ENCODE assay signal across 21 cellular contexts in genomic region chr17:41822216-41823140, GRCh38. TPM values are rescaled to one million over a fixed set of nuclear protein-coding genes. Genes with fewer than 3 reads are reported as not detected.
DNase-seq lines count a peak whose midpoint lies in the region; ATAC-seq, FAIRE-seq and TF ChIP-seq lines count a peak whose summit lies in the region.
"Had no signal": no experiment of that assay in that cellular context is flagged by ENCODE, and none has a peak within 500 bp of the region (broad histone marks: within the 10 kb centered on the region; RNA-seq: fewer than 3 reads in every experiment).

No MANE protein-coding gene starts in this region.

- H3K27ac Mint-ChIP-seq in activated T-helper 1 cell treated with anti-CD3 and anti-CD28 coated beads, Interleukin-12 subunit alpha, Interleukin-12 subunit beta, Interleukin-2, Interleukin-4 antibody, amounts not matched to agents 30 ng/mL and 10 ng/mL and 1 ng/mL, durations not matched to agents 14 hours and 24 hours and 36 hours = peak overlapping the region; percentile 11
- H3K27ac Mint-ChIP-seq: CD4-positive, CD25-positive, alpha-beta regulatory T cell had no signal

- ATAC-seq in HepG2 (peak; percentile 8), right lobe of liver (no peak), HG03175 (IDR thresholded peaks at IDR 0.05; ENCODE audit: unreplicated experiment) (no peak), GM19395 (IDR thresholded peaks at IDR 0.05; ENCODE audit: unreplicated experiment) (no peak)

- intact Hi-C loops in HepG2 (cut with micrococcal nuclease; ENCODE audit: unreplicated experiment) = no loop called here
- intact Hi-C loops in right lobe of liver (cut with DNase I) = no loop called here
- intact Hi-C loops in activated T-helper 1 cell treated with anti-CD3 and anti-CD28 coated beads, Interleukin-12 subunit alpha, Interleukin-12 subunit beta, Interleukin-2, Interleukin-4 antibody, amounts not matched to agents 30 ng/mL and 10 ng/mL and 1 ng/mL, durations not matched to agents 14 hours and 24 hours and 36 hours (cut with micrococcal nuclease) = no loop called here

- TSS peak; percentile 73 for BruUV-seq in HepG2 (replicated peaks; lab: Mats Ljungman, UMichigan)

- in situ Hi-C loops in HepG2 (cut with HindIII; ENCODE audit: extremely low pct_ligation_motif_present, low pct_unique_long_range_greater_than_20kb) = no loop called here

- H3K36me3 ChIP-seq in HepG2 (replicated peaks in 1 of 2; ENCODE audit: control insufficient read depth in 1 of 2, insufficient read depth in 2 of 2, low read length in 2 of 2) (peaks cover 28 to 55% of the 10 kb centered on the region in 2 experiments), right lobe of liver (peaks cover 0 to 14% (median under 1%) of the 10 kb centered on the region in 4 donors), mesodermal cell (ENCODE audit: control insufficient read depth, insufficient read depth, low read length) (peaks cover 71% of the 10 kb centered on the region)

- no peak overlapping the region for H2AFZ ChIP-seq in HepG2 (ENCODE audit: low read length)

- H3K9me3 Mint-ChIP-seq in activated T-helper 1 cell treated with anti-CD3 and anti-CD28 coated beads, Interleukin-12 subunit alpha, Interleukin-12 subunit beta, Interleukin-2, Interleukin-4 antibody, amounts not matched to agents 30 ng/mL and 10 ng/mL and 1 ng/mL, durations not matched to agents 14 hours and 24 hours and 36 hours = no peaks in the 10 kb centered on the region
- H3K9me3 Mint-ChIP-seq: CD4-positive, CD25-positive, alpha-beta regulatory T cell had no signal

- H3K4me1 ChIP-seq in HepG2 (ENCODE audit: insufficient read depth, low read length) (peaks cover 37% of the 10 kb centered on the region), right lobe of liver (no peaks in the 10 kb centered on the region), mesodermal cell (ENCODE audit: control insufficient read depth, insufficient read depth, low read length, poor library complexity, severe bottlenecking) (no peaks in the 10 kb centered on the region)
- H3K4me1 ChIP-seq: A549 had no signal

- POLR2A ChIA-PET in HepG2 (lab: Yijun Ruan, JAX) = interaction anchor here (1.0 to 1.8 kb wide), 6 partner anchors 8 to 137 kb away, joined by 3 to 10 read pairs (median 6); partner anchors contain the start of genes FKBP10 and P3H4

- CTCF ChIA-PET in HepG2 (lab: Yijun Ruan, JAX; ENCODE audit: low intra/inter-chr PET ratio, low total read pairs) = no interaction called here

- H3K4me3 Mint-ChIP-seq in activated T-helper 1 cell treated with anti-CD3 and anti-CD28 coated beads, Interleukin-12 subunit alpha, Interleukin-12 subunit beta, Interleukin-2, Interleukin-4 antibody, amounts not matched to agents 30 ng/mL and 10 ng/mL and 1 ng/mL, durations not matched to agents 14 hours and 24 hours and 36 hours = no peak overlapping the region
- H3K4me3 Mint-ChIP-seq: CD4-positive, CD25-positive, alpha-beta regulatory T cell had no signal

- H3K79me2 ChIP-seq in HepG2 (ENCODE audit: insufficient read depth, low read length) = peaks cover 2% of the 10 kb centered on the region

- DNase-seq in HepG2 (ENCODE audit: low spot score) = no peak
- no peak for DNase-seq in right lobe of liver
- DNase-seq in activated T-helper 1 cell treated with anti-CD3 and anti-CD28 coated beads, Interleukin-12 subunit alpha, Interleukin-12 subunit beta, Interleukin-2, Interleukin-4 antibody, amounts not matched to agents 30 ng/mL and 10 ng/mL and 1 ng/mL, durations not matched to agents 14 hours and 24 hours and 36 hours (ENCODE audit: low spot score) = no peak
- no peak for DNase-seq in NCI-H446 treated with DMSO at 0.1 percent for 48 hours (lab: John Stamatoyannopoulos, UW)
- DNase-seq in NCI-H69 (lab: John Stamatoyannopoulos, UW) = no peak
- DNase-seq: AML-193; Calu3; CD4-positive, CD25-positive, alpha-beta regulatory T cell; MM.1S; NCI-H1105; NCI-H187; NCI-H2171; NCI-H510A; RPMI8226 had no signal

- H4K20me1 ChIP-seq in HepG2 (ENCODE audit: insufficient read depth, low read length) = peaks cover 9% of the 10 kb centered on the region; the same call in 1 of the 2 replicates

- H3K36me3 Mint-ChIP-seq in activated T-helper 1 cell treated with anti-CD3 and anti-CD28 coated beads, Interleukin-12 subunit alpha, Interleukin-12 subunit beta, Interleukin-2, Interleukin-4 antibody, amounts not matched to agents 30 ng/mL and 10 ng/mL and 1 ng/mL, durations not matched to agents 14 hours and 24 hours and 36 hours (ENCODE audit: low read depth) = peaks cover 2% of the 10 kb centered on the region
- H3K36me3 Mint-ChIP-seq: CD4-positive, CD25-positive, alpha-beta regulatory T cell had no signal

- TF ChIP-seq CTCF in HepG2 (CRISPR knock-in tag; IDR thresholded peaks at IDR 0.05) = no peak
- TF ChIP-seq CTCF in right lobe of liver (IDR thresholded peaks at IDR 0.05) = no peak

- FAIRE-seq in HepG2 (lab: Jason Lieb, UNC) = no peak
- FAIRE-seq: A549, GM12892 had no signal

- H3K4me3 ChIP-seq in HepG2 (replicated peaks in 1 of 3; ENCODE audit: insufficient read depth in 1 of 3, low read depth in 2 of 3, low read length in 3 of 3) (no peak overlapping the region), right lobe of liver (no peak overlapping the region), mesodermal cell (ENCODE audit: extremely low read depth, insufficient read depth, low read length, poor library complexity, severe bottlenecking) (no peak overlapping the region)
- H3K4me3 ChIP-seq: A549 had no signal

- H3K4me1 Mint-ChIP-seq in activated T-helper 1 cell treated with anti-CD3 and anti-CD28 coated beads, Interleukin-12 subunit alpha, Interleukin-12 subunit beta, Interleukin-2, Interleukin-4 antibody, amounts not matched to agents 30 ng/mL and 10 ng/mL and 1 ng/mL, durations not matched to agents 14 hours and 24 hours and 36 hours (ENCODE audit: low read depth) = no peaks in the 10 kb centered on the region
- H3K4me1 Mint-ChIP-seq: CD4-positive, CD25-positive, alpha-beta regulatory T cell had no signal

- no peak for TF ChIP-seq EP300 in HepG2 (IDR thresholded peaks at IDR 0.05; ENCODE audit: low read depth in 2 of 2, low read length in 2 of 2)
- TF ChIP-seq EP300 in HepG2 (CRISPR knock-in tag; IDR thresholded peaks at IDR 0.05; ENCODE audit: borderline replicate concordance) = no peak

- H3K27me3 ChIP-seq in HepG2 (ENCODE audit: control insufficient read depth in 1 of 2, insufficient read depth in 2 of 2, low read length in 2 of 2) = no peaks in the 10 kb centered on the region
- no peaks in the 10 kb centered on the region for H3K27me3 ChIP-seq in right lobe of liver

- no peaks in the 10 kb centered on the region for H3K27me3 Mint-ChIP-seq in activated T-helper 1 cell treated with anti-CD3 and anti-CD28 coated beads, Interleukin-12 subunit alpha, Interleukin-12 subunit beta, Interleukin-2, Interleukin-4 antibody, amounts not matched to agents 30 ng/mL and 10 ng/mL and 1 ng/mL, durations not matched to agents 14 hours and 24 hours and 36 hours (ENCODE audit: insufficient read depth)
- H3K27me3 Mint-ChIP-seq: CD4-positive, CD25-positive, alpha-beta regulatory T cell had no signal

- H3K4me2 ChIP-seq in HepG2 (ENCODE audit: low read depth, low read length) = no peak overlapping the region
- H3K4me2 ChIP-seq: A549 had no signal

- 95% methylated on average over 12 of the region's 12 CpGs for WGBS in HepG2 (ENCODE audit: low lambda C conversion rate)
- 67% methylated on average over 1 of the region's 12 CpGs for WGBS in right lobe of liver (ENCODE audit: insufficient coverage, low coverage, low lambda C conversion rate, missing lambda C conversion rate)
- WGBS in mesodermal cell (ENCODE audit: insufficient coverage in 2 of 2), 2 experiments = 94 to 98% methylated on average over 10 to 12 of the region's 12 CpGs

- H3K27ac ChIP-seq in HepG2 (ENCODE audit: extremely low read length, insufficient read depth, low read length) (no peak overlapping the region), right lobe of liver (no peak overlapping the region), mesodermal cell (ENCODE audit: low read depth, low read length, severe bottlenecking) (peak overlapping the region; percentile 29)
- H3K27ac ChIP-seq: A549 had no signal

- no peak for TF ChIP-seq RAD21 in HepG2 (CRISPR knock-in tag; IDR thresholded peaks at IDR 0.05)

- H3K9ac ChIP-seq in HepG2 (ENCODE audit: insufficient read depth, low read depth, low read length) = no peak overlapping the region

- H3K9me3 ChIP-seq in HepG2 (ENCODE audit: low read length) (no peaks in the 10 kb centered on the region), right lobe of liver (no peaks in the 10 kb centered on the region), mesodermal cell (ENCODE audit: control insufficient read depth, low read length) (no peaks in the 10 kb centered on the region)
- H3K9me3 ChIP-seq: A549 had no signal

- TF ChIP-seq POLR2A in HepG2 (IDR thresholded peaks at IDR 0.05; ENCODE audit: insufficient read depth in 1 of 2, low read depth in 2 of 2, low read length in 2 of 2) = no peak; a peak in 2 of 4 replicates
- no peak for TF ChIP-seq POLR2A in right lobe of liver (IDR thresholded peaks at IDR 0.05)

RNA-seq across cellular contexts. Expression of gene FKBP10, which starts 9.7 kb away (rescaled TPM):
- total RNA-seq in HepG2 (2016; rRNA removed; fragmentation: Illumina TruSeq; extraction: Trizol) (46.5 and 149 TPM in 2 replicates), right lobe of liver (1 to 10 TPM; 2.4 to 5.1 (median 4.0) TPM)
- total RNA-seq in HepG2 (2016; cell fraction: cytosol; rRNA removed; fragmentation: Illumina TruSeq; extraction: Trizol; ENCODE audit: low read depth) = 31.7 and 32.8 TPM in 2 replicates
- total RNA-seq in HepG2 (2016; cell fraction: insoluble cytoplasmic fraction; rRNA removed; fragmentation: Illumina TruSeq; extraction: Trizol) = 37.6 and 157 TPM in 2 replicates
- 42.3 and 48.1 TPM in 2 replicates for total RNA-seq in HepG2 (2016; cell fraction: membrane; rRNA removed; fragmentation: Illumina TruSeq; extraction: Trizol)
- 148 and 181 TPM in 2 replicates for total RNA-seq in HepG2 (2016; cell fraction: nucleus; rRNA removed; fragmentation: Illumina TruSeq; extraction: Trizol)
- 543 and 573 TPM in 2 replicates for polyA plus RNA-seq in HepG2 (2011; rRNA removed)
- polyA plus RNA-seq in HepG2 (2011; cell fraction: cytosol; rRNA removed) = 288 and 579 TPM in 2 replicates
- polyA plus RNA-seq in HepG2 (2011; cell fraction: nucleus; rRNA removed) = 3,059 and 4,867 TPM in 2 replicates
- polyA plus RNA-seq in HepG2 (2012) = 224 and 292 TPM in 2 replicates
- polyA plus RNA-seq in HepG2 (2016; cell fraction: cytosol; fragmentation: Illumina TruSeq; extraction: Trizol; ENCODE audit: low read depth) = 18.4 and 19.7 TPM in 2 replicates
- polyA plus RNA-seq in HepG2 (2016; cell fraction: insoluble cytoplasmic fraction; fragmentation: Illumina TruSeq; extraction: Trizol; ENCODE audit: low read depth) = 46.0 and 56.5 TPM in 2 replicates
- 32.1 and 36.5 TPM in 2 replicates for polyA plus RNA-seq in HepG2 (2016; cell fraction: membrane; fragmentation: Illumina TruSeq; extraction: Trizol; ENCODE audit: low read depth)
- 597 and 623 TPM in 2 replicates for polyA plus RNA-seq in HepG2 (2016; cell fraction: nucleus; fragmentation: Illumina TruSeq; extraction: Trizol; ENCODE audit: insufficient read depth, low read depth)
- polyA minus RNA-seq in HepG2 (2011; rRNA and poly(A)+ RNA removed; ENCODE audit: low replicate concordance) = 133 and 613 TPM in 2 replicates
- 159 and 170 TPM in 2 replicates for polyA minus RNA-seq in HepG2 (2011; cell fraction: cytosol; rRNA and poly(A)+ RNA removed)
- polyA minus RNA-seq in HepG2 (2011; cell fraction: nucleus; rRNA and poly(A)+ RNA removed) = 231 and 275 TPM in 2 replicates
- 0.62 and 1.1 TPM in 2 replicates for total RNA-seq in activated T-helper 1 cell treated with anti-CD3 and anti-CD28 coated beads, Interleukin-12 subunit alpha, Interleukin-12 subunit beta, Interleukin-2, Interleukin-4 antibody, amounts not matched to agents 30 ng/mL and 10 ng/mL and 1 ng/mL, durations not matched to agents 14 hours and 24 hours and 36 hours
- polyA plus RNA-seq in mesodermal cell (2013, experiment 1 of 2) = 380 TPM
- 318 TPM for polyA plus RNA-seq in mesodermal cell (2013, experiment 2 of 2)
- total RNA-seq: CD4-positive, CD25-positive, alpha-beta regulatory T cell had no signal

RNA-seq across cellular contexts. Expression of gene P3H4, which starts 10.7 kb away (rescaled TPM):
- total RNA-seq in HepG2 (2016; rRNA removed; fragmentation: Illumina TruSeq; extraction: Trizol) (13.5 and 37.1 TPM in 2 replicates), right lobe of liver (1 to 10 TPM; 1.8 to 3.8 (median 2.8) TPM)
- total RNA-seq in HepG2 (2016; cell fraction: cytosol; rRNA removed; fragmentation: Illumina TruSeq; extraction: Trizol; ENCODE audit: low read depth) = 12.6 and 14.5 TPM in 2 replicates
- 12.2 and 37.7 TPM in 2 replicates for total RNA-seq in HepG2 (2016; cell fraction: insoluble cytoplasmic fraction; rRNA removed; fragmentation: Illumina TruSeq; extraction: Trizol)
- total RNA-seq in HepG2 (2016; cell fraction: membrane; rRNA removed; fragmentation: Illumina TruSeq; extraction: Trizol) = 17.3 and 17.5 TPM in 2 replicates
- total RNA-seq in HepG2 (2016; cell fraction: nucleus; rRNA removed; fragmentation: Illumina TruSeq; extraction: Trizol) = 28.1 and 32.5 TPM in 2 replicates
- 50.6 and 54.9 TPM in 2 replicates for polyA plus RNA-seq in HepG2 (2011; rRNA removed)
- polyA plus RNA-seq in HepG2 (2011; cell fraction: cytosol; rRNA removed) = 37.2 and 55.7 TPM in 2 replicates
- polyA plus RNA-seq in HepG2 (2011; cell fraction: nucleus; rRNA removed) = 33.0 and 36.4 TPM in 2 replicates
- polyA plus RNA-seq in HepG2 (2012) = 22.4 and 34.3 TPM in 2 replicates
- 4.6 and 5.5 TPM in 2 replicates for polyA plus RNA-seq in HepG2 (2016; cell fraction: cytosol; fragmentation: Illumina TruSeq; extraction: Trizol; ENCODE audit: low read depth)
- polyA plus RNA-seq in HepG2 (2016; cell fraction: insoluble cytoplasmic fraction; fragmentation: Illumina TruSeq; extraction: Trizol; ENCODE audit: low read depth) = 14.8 and 17.0 TPM in 2 replicates
- 9.6 and 11.3 TPM in 2 replicates for polyA plus RNA-seq in HepG2 (2016; cell fraction: membrane; fragmentation: Illumina TruSeq; extraction: Trizol; ENCODE audit: low read depth)
- polyA plus RNA-seq in HepG2 (2016; cell fraction: nucleus; fragmentation: Illumina TruSeq; extraction: Trizol; ENCODE audit: insufficient read depth, low read depth) = 63.5 and 69.5 TPM in 2 replicates
- 44.3 and 65.0 TPM in 2 replicates for polyA minus RNA-seq in HepG2 (2011; rRNA and poly(A)+ RNA removed; ENCODE audit: low replicate concordance)
- polyA minus RNA-seq in HepG2 (2011; cell fraction: cytosol; rRNA and poly(A)+ RNA removed) = 22.5 and 26.8 TPM in 2 replicates
- 21.6 and 23.9 TPM in 2 replicates for polyA minus RNA-seq in HepG2 (2011; cell fraction: nucleus; rRNA and poly(A)+ RNA removed)
- total RNA-seq in activated T-helper 1 cell treated with anti-CD3 and anti-CD28 coated beads, Interleukin-12 subunit alpha, Interleukin-12 subunit beta, Interleukin-2, Interleukin-4 antibody, amounts not matched to agents 30 ng/mL and 10 ng/mL and 1 ng/mL, durations not matched to agents 14 hours and 24 hours and 36 hours = 4.1 and 5.0 TPM in 2 replicates
- polyA plus RNA-seq in mesodermal cell (2013, experiment 1 of 2) = 51.8 TPM
- 41.0 TPM for polyA plus RNA-seq in mesodermal cell (2013, experiment 2 of 2)

RNA-seq across cellular contexts. Expression of gene NT5C3B, which starts 13.6 kb away (rescaled TPM):
- 92.1 and 104 TPM in 2 replicates for total RNA-seq in HepG2 (2016; rRNA removed; fragmentation: Illumina TruSeq; extraction: Trizol)
- total RNA-seq in HepG2 (2016; cell fraction: cytosol; rRNA removed; fragmentation: Illumina TruSeq; extraction: Trizol; ENCODE audit: low read depth) = 128 and 164 TPM in 2 replicates
- 87.1 and 106 TPM in 2 replicates for total RNA-seq in HepG2 (2016; cell fraction: insoluble cytoplasmic fraction; rRNA removed; fragmentation: Illumina TruSeq; extraction: Trizol)
- total RNA-seq in HepG2 (2016; cell fraction: membrane; rRNA removed; fragmentation: Illumina TruSeq; extraction: Trizol) = 198 and 220 TPM in 2 replicates
- total RNA-seq in HepG2 (2016; cell fraction: nucleus; rRNA removed; fragmentation: Illumina TruSeq; extraction: Trizol) = 52.2 and 64.7 TPM in 2 replicates
- polyA plus RNA-seq in HepG2 (2011; rRNA removed) = 119 and 126 TPM in 2 replicates
- 116 and 145 TPM in 2 replicates for polyA plus RNA-seq in HepG2 (2011; cell fraction: cytosol; rRNA removed)
- polyA plus RNA-seq in HepG2 (2011; cell fraction: nucleus; rRNA removed) = 119 TPM in 2 replicates
- 77.4 and 82.6 TPM in 2 replicates for polyA plus RNA-seq in HepG2 (2012)
- 148 and 199 TPM in 2 replicates for polyA plus RNA-seq in HepG2 (2016; cell fraction: cytosol; fragmentation: Illumina TruSeq; extraction: Trizol; ENCODE audit: low read depth)
- 108 and 113 TPM in 2 replicates for polyA plus RNA-seq in HepG2 (2016; cell fraction: insoluble cytoplasmic fraction; fragmentation: Illumina TruSeq; extraction: Trizol; ENCODE audit: low read depth)
- polyA plus RNA-seq in HepG2 (2016; cell fraction: membrane; fragmentation: Illumina TruSeq; extraction: Trizol; ENCODE audit: low read depth) = 207 and 224 TPM in 2 replicates
- polyA plus RNA-seq in HepG2 (2016; cell fraction: nucleus; fragmentation: Illumina TruSeq; extraction: Trizol; ENCODE audit: insufficient read depth, low read depth) = 109 and 119 TPM in 2 replicates
- polyA minus RNA-seq in HepG2 (2011; rRNA and poly(A)+ RNA removed; ENCODE audit: low replicate concordance) = 36.5 and 43.6 TPM in 2 replicates
- polyA minus RNA-seq in HepG2 (2011; cell fraction: cytosol; rRNA and poly(A)+ RNA removed) = 32.3 and 34.1 TPM in 2 replicates
- polyA minus RNA-seq in HepG2 (2011; cell fraction: nucleus; rRNA and poly(A)+ RNA removed) = 48.5 and 53.7 TPM in 2 replicates
- 10 to 100 TPM; 19.9 to 30.7 (median 23.1) TPM for total RNA-seq in right lobe of liver
- total RNA-seq in activated T-helper 1 cell treated with anti-CD3 and anti-CD28 coated beads, Interleukin-12 subunit alpha, Interleukin-12 subunit beta, Interleukin-2, Interleukin-4 antibody, amounts not matched to agents 30 ng/mL and 10 ng/mL and 1 ng/mL, durations not matched to agents 14 hours and 24 hours and 36 hours = 40.8 and 44.5 TPM in 2 replicates
- polyA plus RNA-seq in mesodermal cell (2013, experiment 1 of 2) = 72.1 TPM
- polyA plus RNA-seq in mesodermal cell (2013, experiment 2 of 2) = 61.6 TPM

RNA-seq across cellular contexts. Expression of gene KLHL10, which starts 15.1 kb away (rescaled TPM):
- total RNA-seq in HepG2 (2016; rRNA removed; fragmentation: Illumina TruSeq; extraction: Trizol) (0.04 TPM in 1 of 2 replicates, not detected in the other), right lobe of liver (not detected)
- total RNA-seq in HepG2 (2016; cell fraction: cytosol; rRNA removed; fragmentation: Illumina TruSeq; extraction: Trizol; ENCODE audit: low read depth) = 0.09 TPM in 1 of 2 replicates, not detected in the other
- 0.04 and 0.09 TPM in 2 replicates for total RNA-seq in HepG2 (2016; cell fraction: insoluble cytoplasmic fraction; rRNA removed; fragmentation: Illumina TruSeq; extraction: Trizol)
- not detected in 2 replicates for total RNA-seq in HepG2 (2016; cell fraction: membrane; rRNA removed; fragmentation: Illumina TruSeq; extraction: Trizol)
- not detected in 2 replicates for total RNA-seq in HepG2 (2016; cell fraction: nucleus; rRNA removed; fragmentation: Illumina TruSeq; extraction: Trizol)
- 0.05 and 0.08 TPM in 2 replicates for polyA plus RNA-seq in HepG2 (2011; rRNA removed)
- polyA plus RNA-seq in HepG2 (2011; cell fraction: cytosol; rRNA removed) = 0.03 TPM in 1 of 2 replicates, not detected in the other
- polyA plus RNA-seq in HepG2 (2011; cell fraction: nucleus; rRNA removed) = 0.05 and 0.13 TPM in 2 replicates
- polyA plus RNA-seq in HepG2 (2012) = not detected in 2 replicates
- polyA plus RNA-seq in HepG2 (2016; cell fraction: cytosol; fragmentation: Illumina TruSeq; extraction: Trizol; ENCODE audit: low read depth) = not detected in 2 replicates
- not detected in 2 replicates for polyA plus RNA-seq in HepG2 (2016; cell fraction: insoluble cytoplasmic fraction; fragmentation: Illumina TruSeq; extraction: Trizol; ENCODE audit: low read depth)
- polyA plus RNA-seq in HepG2 (2016; cell fraction: membrane; fragmentation: Illumina TruSeq; extraction: Trizol; ENCODE audit: low read depth) = not detected in 2 replicates
- polyA plus RNA-seq in HepG2 (2016; cell fraction: nucleus; fragmentation: Illumina TruSeq; extraction: Trizol; ENCODE audit: insufficient read depth, low read depth) = not detected in 2 replicates
- polyA minus RNA-seq in HepG2 (2011; rRNA and poly(A)+ RNA removed; ENCODE audit: low replicate concordance) = 0.12 TPM in 1 of 2 replicates, not detected in the other
- polyA minus RNA-seq in HepG2 (2011; cell fraction: cytosol; rRNA and poly(A)+ RNA removed) = not detected in 2 replicates
- not detected in 2 replicates for polyA minus RNA-seq in HepG2 (2011; cell fraction: nucleus; rRNA and poly(A)+ RNA removed)
- not detected in 2 replicates for total RNA-seq in activated T-helper 1 cell treated with anti-CD3 and anti-CD28 coated beads, Interleukin-12 subunit alpha, Interleukin-12 subunit beta, Interleukin-2, Interleukin-4 antibody, amounts not matched to agents 30 ng/mL and 10 ng/mL and 1 ng/mL, durations not matched to agents 14 hours and 24 hours and 36 hours
- 0.41 TPM for polyA plus RNA-seq in mesodermal cell (2013, experiment 1 of 2)
- not detected for polyA plus RNA-seq in mesodermal cell (2013, experiment 2 of 2)
- total RNA-seq: Calu3; CD4-positive, CD25-positive, alpha-beta regulatory T cell; G401; SK-MEL-5 had no signal

RNA-seq across cellular contexts. Expression of gene JUP, which starts 36.0 kb away (rescaled TPM):
- total RNA-seq in HepG2 (2016; rRNA removed; fragmentation: Illumina TruSeq; extraction: Trizol) (20.6 and 20.9 TPM in 2 replicates), right lobe of liver (10 to 100 TPM; 54.3 to 74.8 (median 65.7) TPM)
- total RNA-seq in HepG2 (2016; cell fraction: cytosol; rRNA removed; fragmentation: Illumina TruSeq; extraction: Trizol; ENCODE audit: low read depth) = 6.9 and 7.8 TPM in 2 replicates
- total RNA-seq in HepG2 (2016; cell fraction: insoluble cytoplasmic fraction; rRNA removed; fragmentation: Illumina TruSeq; extraction: Trizol) = 16.7 and 22.4 TPM in 2 replicates
- 11.7 and 12.0 TPM in 2 replicates for total RNA-seq in HepG2 (2016; cell fraction: membrane; rRNA removed; fragmentation: Illumina TruSeq; extraction: Trizol)
- 15.0 and 20.7 TPM in 2 replicates for total RNA-seq in HepG2 (2016; cell fraction: nucleus; rRNA removed; fragmentation: Illumina TruSeq; extraction: Trizol)
- polyA plus RNA-seq in HepG2 (2011; rRNA removed) = 12.1 and 21.4 TPM in 2 replicates
- 8.9 and 10.9 TPM in 2 replicates for polyA plus RNA-seq in HepG2 (2011; cell fraction: cytosol; rRNA removed)
- 23.8 and 30.1 TPM in 2 replicates for polyA plus RNA-seq in HepG2 (2011; cell fraction: nucleus; rRNA removed)
- 36.1 and 37.0 TPM in 2 replicates for polyA plus RNA-seq in HepG2 (2012)
- polyA plus RNA-seq in HepG2 (2016; cell fraction: cytosol; fragmentation: Illumina TruSeq; extraction: Trizol; ENCODE audit: low read depth) = 3.5 and 4.6 TPM in 2 replicates
- 22.1 and 35.3 TPM in 2 replicates for polyA plus RNA-seq in HepG2 (2016; cell fraction: insoluble cytoplasmic fraction; fragmentation: Illumina TruSeq; extraction: Trizol; ENCODE audit: low read depth)
- polyA plus RNA-seq in HepG2 (2016; cell fraction: membrane; fragmentation: Illumina TruSeq; extraction: Trizol; ENCODE audit: low read depth) = 9.5 and 10.0 TPM in 2 replicates
- 24.1 and 25.5 TPM in 2 replicates for polyA plus RNA-seq in HepG2 (2016; cell fraction: nucleus; fragmentation: Illumina TruSeq; extraction: Trizol; ENCODE audit: insufficient read depth, low read depth)
- polyA minus RNA-seq in HepG2 (2011; rRNA and poly(A)+ RNA removed; ENCODE audit: low replicate concordance) = 43.6 and 59.1 TPM in 2 replicates
- 25.9 and 32.6 TPM in 2 replicates for polyA minus RNA-seq in HepG2 (2011; cell fraction: cytosol; rRNA and poly(A)+ RNA removed)
- 13.5 and 13.8 TPM in 2 replicates for polyA minus RNA-seq in HepG2 (2011; cell fraction: nucleus; rRNA and poly(A)+ RNA removed)
- total RNA-seq in activated T-helper 1 cell treated with anti-CD3 and anti-CD28 coated beads, Interleukin-12 subunit alpha, Interleukin-12 subunit beta, Interleukin-2, Interleukin-4 antibody, amounts not matched to agents 30 ng/mL and 10 ng/mL and 1 ng/mL, durations not matched to agents 14 hours and 24 hours and 36 hours = 0.12 and 0.39 TPM in 2 replicates
- polyA plus RNA-seq in mesodermal cell (2013, experiment 1 of 2) = 133 TPM
- polyA plus RNA-seq in mesodermal cell (2013, experiment 2 of 2) = 116 TPM

Comparison
In these comparisons a context has a peak if more than half of its experiments do, and no peak if none do; other contexts are left out.
1. RNA of gene FKBP10, which starts 9.7 kb away (total RNA-seq): 31.7 to 181 TPM in HepG2; 2.4 to 5.1 TPM in right lobe of liver and 0.62 to 1.1 TPM in activated T-helper 1 cell treated with anti-CD3 and anti-CD28 coated beads, Interleukin-12 subunit alpha, Interleukin-12 subunit beta, Interleukin-2, Interleukin-4 antibody, amounts not matched to agents 30 ng/mL and 10 ng/mL and 1 ng/mL, durations not matched to agents 14 hours and 24 hours and 36 hours; every median in the first group is over 4 times any median in the second.